Comparison of ENCODE assay signal across 1 cellular context in the genomic region with DNA sequence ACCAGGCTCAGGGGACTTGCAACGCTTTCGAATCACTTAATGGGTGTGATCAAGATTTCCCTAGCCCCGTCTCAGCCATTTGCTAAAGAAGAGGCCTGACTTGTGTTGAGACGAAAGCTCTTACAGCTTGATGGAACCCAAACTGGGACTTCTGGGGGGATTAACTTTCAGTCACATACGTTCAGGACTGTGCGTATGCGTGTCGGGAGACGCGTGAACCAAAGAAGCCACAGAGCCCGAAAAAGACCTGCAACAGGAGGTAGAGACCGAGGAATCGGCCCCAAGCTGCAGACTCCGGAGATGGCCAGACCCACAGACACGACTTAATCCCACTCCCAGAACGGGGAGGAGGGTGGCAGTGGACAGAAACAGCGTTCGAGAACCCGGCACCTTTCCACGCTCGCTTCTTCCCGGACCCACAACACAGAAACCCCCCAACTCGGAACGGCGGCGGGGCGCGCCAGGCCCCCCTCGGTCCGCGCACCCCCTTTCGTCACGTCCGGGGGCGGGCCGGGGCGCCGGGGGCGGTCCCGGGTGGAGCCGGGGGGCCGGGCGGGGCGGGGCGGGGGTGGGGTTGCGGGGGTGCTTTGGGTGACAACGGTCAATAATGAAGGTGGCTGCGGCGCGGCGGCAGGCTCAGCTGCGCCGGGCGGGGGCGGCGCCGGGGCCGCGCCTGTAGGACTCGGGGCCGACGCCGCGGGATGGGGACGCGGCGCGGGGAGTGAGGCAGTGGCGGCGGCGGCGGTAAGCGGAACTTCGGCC.
TF ChIP-seq lines count a peak whose summit lies in the region.

A gene (plus strand): TSS at position 604 of the 762 bp plus-strand sequence. CDS start 256 bp downstream, outside the sequence.

TF ChIP-seq in HepG2, 621 proteins besides CTCF, POLR2A, EP300 and RAD21 (continued from another document and continues in another):
- TF ChIP-seq, protein P1, sequence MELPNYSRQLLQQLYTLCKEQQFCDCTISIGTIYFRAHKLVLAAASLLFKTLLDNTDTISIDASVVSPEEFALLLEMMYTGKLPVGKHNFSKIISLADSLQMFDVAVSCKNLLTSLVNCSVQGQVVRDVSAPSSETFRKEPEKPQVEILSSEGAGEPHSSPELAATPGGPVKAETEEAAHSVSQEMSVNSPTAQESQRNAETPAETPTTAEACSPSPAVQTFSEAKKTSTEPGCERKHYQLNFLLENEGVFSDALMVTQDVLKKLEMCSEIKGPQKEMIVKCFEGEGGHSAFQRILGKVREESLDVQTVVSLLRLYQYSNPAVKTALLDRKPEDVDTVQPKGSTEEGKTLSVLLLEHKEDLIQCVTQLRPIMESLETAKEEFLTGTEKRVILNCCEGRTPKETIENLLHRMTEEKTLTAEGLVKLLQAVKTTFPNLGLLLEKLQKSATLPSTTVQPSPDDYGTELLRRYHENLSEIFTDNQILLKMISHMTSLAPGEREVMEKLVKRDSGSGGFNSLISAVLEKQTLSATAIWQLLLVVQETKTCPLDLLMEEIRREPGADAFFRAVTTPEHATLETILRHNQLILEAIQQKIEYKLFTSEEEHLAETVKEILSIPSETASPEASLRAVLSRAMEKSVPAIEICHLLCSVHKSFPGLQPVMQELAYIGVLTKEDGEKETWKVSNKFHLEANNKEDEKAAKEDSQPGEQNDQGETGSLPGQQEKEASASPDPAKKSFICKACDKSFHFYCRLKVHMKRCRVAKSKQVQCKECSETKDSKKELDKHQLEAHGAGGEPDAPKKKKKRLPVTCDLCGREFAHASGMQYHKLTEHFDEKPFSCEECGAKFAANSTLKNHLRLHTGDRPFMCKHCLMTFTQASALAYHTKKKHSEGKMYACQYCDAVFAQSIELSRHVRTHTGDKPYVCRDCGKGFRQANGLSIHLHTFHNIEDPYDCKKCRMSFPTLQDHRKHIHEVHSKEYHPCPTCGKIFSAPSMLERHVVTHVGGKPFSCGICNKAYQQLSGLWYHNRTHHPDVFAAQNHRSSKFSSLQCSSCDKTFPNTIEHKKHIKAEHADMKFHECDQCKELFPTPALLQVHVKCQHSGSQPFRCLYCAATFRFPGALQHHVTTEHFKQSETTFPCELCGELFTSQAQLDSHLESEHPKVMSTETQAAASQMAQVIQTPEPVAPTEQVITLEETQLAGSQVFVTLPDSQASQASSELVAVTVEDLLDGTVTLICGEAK (IDR thresholded peaks at IDR 0.05) = no peak
- TF ChIP-seq, protein P1 (CRISPR knock-in tag; IDR thresholded peaks at IDR 0.05) = peak; percentile 49; the same call in 1 of the 2 replicates
- TF ChIP-seq TAF1 (CRISPR knock-in tag; IDR thresholded peaks at IDR 0.05) (0 out of 2 replicates have a peak, but pooled peaks have one; percentile 42), ZNF441 (CRISPR knock-in tag; IDR thresholded peaks at IDR 0.05; ENCODE audit: borderline replicate concordance) (no peak), XRCC5 (optimal IDR thresholded peaks at IDR 0.05; ENCODE audit: low read length) (peak; percentile 18), RFX1 (IDR thresholded peaks at IDR 0.05) (no peak), SRSF9 (IDR thresholded peaks at IDR 0.05; ENCODE audit: borderline replicate concordance, insufficient read depth, low read depth, low read length, poor library complexity, severe bottlenecking) (no peak), ELF3 (CRISPR knock-in tag; IDR thresholded peaks at IDR 0.05) (0 out of 2 replicates have a peak, but pooled peaks have one; percentile 7), HDAC2 (CRISPR knock-in tag; IDR thresholded peaks at IDR 0.05) (no peak), DNMT1 (CRISPR knock-in tag; IDR thresholded peaks at IDR 0.05) (no peak), TEAD3 (CRISPR knock-in tag; optimal IDR thresholded peaks at IDR 0.05; ENCODE audit: borderline replicate concordance) (no peak), PHB2 (IDR thresholded peaks at IDR 0.05; ENCODE audit: partially characterized antibody) (no peak), NFRKB (IDR thresholded peaks at IDR 0.05) (no peak)
- TF ChIP-seq, protein P2, sequence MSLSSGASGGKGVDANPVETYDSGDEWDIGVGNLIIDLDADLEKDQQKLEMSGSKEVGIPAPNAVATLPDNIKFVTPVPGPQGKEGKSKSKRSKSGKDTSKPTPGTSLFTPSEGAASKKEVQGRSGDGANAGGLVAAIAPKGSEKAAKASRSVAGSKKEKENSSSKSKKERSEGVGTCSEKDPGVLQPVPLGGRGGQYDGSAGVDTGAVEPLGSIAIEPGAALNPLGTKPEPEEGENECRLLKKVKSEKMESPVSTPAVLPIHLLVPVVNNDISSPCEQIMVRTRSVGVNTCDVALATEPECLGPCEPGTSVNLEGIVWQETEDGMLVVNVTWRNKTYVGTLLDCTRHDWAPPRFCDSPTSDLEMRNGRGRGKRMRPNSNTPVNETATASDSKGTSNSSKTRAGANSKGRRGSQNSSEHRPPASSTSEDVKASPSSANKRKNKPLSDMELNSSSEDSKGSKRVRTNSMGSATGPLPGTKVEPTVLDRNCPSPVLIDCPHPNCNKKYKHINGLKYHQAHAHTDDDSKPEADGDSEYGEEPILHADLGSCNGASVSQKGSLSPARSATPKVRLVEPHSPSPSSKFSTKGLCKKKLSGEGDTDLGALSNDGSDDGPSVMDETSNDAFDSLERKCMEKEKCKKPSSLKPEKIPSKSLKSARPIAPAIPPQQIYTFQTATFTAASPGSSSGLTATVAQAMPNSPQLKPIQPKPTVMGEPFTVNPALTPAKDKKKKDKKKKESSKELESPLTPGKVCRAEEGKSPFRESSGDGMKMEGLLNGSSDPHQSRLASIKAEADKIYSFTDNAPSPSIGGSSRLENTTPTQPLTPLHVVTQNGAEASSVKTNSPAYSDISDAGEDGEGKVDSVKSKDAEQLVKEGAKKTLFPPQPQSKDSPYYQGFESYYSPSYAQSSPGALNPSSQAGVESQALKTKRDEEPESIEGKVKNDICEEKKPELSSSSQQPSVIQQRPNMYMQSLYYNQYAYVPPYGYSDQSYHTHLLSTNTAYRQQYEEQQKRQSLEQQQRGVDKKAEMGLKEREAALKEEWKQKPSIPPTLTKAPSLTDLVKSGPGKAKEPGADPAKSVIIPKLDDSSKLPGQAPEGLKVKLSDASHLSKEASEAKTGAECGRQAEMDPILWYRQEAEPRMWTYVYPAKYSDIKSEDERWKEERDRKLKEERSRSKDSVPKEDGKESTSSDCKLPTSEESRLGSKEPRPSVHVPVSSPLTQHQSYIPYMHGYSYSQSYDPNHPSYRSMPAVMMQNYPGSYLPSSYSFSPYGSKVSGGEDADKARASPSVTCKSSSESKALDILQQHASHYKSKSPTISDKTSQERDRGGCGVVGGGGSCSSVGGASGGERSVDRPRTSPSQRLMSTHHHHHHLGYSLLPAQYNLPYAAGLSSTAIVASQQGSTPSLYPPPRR (CRISPR knock-in tag; IDR thresholded peaks at IDR 0.05; ENCODE audit: borderline replicate concordance) = no peak
- TF ChIP-seq, protein P3, sequence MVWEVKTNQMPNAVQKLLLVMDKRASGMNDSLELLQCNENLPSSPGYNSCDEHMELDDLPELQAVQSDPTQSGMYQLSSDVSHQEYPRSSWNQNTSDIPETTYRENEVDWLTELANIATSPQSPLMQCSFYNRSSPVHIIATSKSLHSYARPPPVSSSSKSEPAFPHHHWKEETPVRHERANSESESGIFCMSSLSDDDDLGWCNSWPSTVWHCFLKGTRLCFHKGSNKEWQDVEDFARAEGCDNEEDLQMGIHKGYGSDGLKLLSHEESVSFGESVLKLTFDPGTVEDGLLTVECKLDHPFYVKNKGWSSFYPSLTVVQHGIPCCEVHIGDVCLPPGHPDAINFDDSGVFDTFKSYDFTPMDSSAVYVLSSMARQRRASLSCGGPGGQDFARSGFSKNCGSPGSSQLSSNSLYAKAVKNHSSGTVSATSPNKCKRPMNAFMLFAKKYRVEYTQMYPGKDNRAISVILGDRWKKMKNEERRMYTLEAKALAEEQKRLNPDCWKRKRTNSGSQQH (CRISPR knock-in tag; IDR thresholded peaks at IDR 0.05; ENCODE audit: low read depth) = no peak; the same call in 1 of the 2 replicates
- TF ChIP-seq, protein P4, sequence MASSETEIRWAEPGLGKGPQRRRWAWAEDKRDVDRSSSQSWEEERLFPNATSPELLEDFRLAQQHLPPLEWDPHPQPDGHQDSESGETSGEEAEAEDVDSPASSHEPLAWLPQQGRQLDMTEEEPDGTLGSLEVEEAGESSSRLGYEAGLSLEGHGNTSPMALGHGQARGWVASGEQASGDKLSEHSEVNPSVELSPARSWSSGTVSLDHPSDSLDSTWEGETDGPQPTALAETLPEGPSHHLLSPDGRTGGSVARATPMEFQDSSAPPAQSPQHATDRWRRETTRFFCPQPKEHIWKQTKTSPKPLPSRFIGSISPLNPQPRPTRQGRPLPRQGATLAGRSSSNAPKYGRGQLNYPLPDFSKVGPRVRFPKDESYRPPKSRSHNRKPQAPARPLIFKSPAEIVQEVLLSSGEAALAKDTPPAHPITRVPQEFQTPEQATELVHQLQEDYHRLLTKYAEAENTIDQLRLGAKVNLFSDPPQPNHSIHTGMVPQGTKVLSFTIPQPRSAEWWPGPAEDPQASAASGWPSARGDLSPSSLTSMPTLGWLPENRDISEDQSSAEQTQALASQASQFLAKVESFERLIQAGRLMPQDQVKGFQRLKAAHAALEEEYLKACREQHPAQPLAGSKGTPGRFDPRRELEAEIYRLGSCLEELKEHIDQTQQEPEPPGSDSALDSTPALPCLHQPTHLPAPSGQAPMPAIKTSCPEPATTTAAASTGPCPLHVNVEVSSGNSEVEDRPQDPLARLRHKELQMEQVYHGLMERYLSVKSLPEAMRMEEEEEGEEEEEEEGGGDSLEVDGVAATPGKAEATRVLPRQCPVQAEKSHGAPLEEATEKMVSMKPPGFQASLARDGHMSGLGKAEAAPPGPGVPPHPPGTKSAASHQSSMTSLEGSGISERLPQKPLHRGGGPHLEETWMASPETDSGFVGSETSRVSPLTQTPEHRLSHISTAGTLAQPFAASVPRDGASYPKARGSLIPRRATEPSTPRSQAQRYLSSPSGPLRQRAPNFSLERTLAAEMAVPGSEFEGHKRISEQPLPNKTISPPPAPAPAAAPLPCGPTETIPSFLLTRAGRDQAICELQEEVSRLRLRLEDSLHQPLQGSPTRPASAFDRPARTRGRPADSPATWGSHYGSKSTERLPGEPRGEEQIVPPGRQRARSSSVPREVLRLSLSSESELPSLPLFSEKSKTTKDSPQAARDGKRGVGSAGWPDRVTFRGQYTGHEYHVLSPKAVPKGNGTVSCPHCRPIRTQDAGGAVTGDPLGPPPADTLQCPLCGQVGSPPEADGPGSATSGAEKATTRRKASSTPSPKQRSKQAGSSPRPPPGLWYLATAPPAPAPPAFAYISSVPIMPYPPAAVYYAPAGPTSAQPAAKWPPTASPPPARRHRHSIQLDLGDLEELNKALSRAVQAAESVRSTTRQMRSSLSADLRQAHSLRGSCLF (CRISPR knock-in tag; IDR thresholded peaks at IDR 0.05; ENCODE audit: borderline replicate concordance) = no peak; the same call in 1 of the 2 replicates
- TF ChIP-seq, protein P5, sequence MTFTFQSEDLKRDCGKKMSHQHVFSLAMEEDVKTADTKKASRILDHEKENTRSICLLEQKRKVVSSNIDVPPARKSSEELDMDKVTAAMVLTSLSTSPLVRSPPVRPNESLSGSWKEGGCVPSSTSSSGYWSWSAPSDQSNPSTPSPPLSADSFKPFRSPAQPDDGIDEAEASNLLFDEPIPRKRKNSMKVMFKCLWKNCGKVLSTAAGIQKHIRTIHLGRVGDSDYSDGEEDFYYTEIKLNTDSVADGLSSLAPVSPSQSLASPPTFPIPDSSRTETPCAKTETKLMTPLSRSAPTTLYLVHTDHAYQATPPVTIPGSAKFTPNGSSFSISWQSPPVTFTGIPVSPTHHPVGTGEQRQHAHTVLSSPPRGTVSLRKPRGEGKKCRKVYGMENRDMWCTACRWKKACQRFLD (CRISPR knock-in tag; IDR thresholded peaks at IDR 0.05; ENCODE audit: borderline replicate concordance) = no peak
- TF ChIP-seq, protein P6, sequence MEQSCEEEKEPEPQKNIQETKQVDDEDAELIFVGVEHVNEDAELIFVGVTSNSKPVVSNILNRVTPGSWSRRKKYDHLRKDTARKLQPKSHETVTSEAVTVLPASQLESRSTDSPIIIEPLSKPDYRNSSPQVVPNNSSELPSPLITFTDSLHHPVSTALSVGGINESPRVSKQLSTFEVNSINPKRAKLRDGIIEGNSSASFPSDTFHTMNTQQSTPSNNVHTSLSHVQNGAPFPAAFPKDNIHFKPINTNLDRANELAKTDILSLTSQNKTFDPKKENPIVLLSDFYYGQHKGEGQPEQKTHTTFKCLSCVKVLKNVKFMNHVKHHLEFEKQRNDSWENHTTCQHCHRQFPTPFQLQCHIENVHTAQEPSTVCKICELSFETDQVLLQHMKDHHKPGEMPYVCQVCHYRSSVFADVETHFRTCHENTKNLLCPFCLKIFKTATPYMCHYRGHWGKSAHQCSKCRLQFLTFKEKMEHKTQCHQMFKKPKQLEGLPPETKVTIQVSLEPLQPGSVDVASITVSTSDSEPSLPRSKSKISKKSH (CRISPR knock-in tag; IDR thresholded peaks at IDR 0.05; ENCODE audit: borderline replicate concordance) = peak; percentile 82; the same call in 1 of the 2 replicates
